Comparison of ENCODE assay signal across 20 cellular contexts in the genomic region with DNA sequence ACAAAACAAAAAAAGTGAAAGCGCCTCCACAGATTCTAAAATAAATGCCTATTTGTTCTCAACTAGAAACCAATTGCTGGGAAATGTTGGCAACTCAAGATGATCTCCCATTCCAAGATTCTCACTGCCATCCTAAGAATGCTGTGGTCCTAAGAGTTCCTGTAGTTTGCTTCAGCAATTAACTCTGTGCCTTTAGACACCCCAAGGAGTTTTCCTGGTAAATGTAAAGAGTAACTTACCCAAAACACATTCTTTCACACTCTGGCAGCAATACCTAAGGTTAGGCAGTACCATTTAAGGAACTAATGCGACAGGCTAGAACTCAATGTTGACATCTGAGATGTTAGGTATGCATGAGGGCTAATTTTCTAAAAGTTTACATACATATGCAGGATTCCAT. TPM values are rescaled to one million over a fixed set of nuclear protein-coding genes. Genes with fewer than 3 reads are reported as not detected.
DNase-seq lines count a peak whose midpoint lies in the region; ATAC-seq, FAIRE-seq and TF ChIP-seq lines count a peak whose summit lies in the region.
"Had no signal": no experiment of that assay in that cellular context is flagged by ENCODE, and none has a peak within 500 bp of the region (broad histone marks: within the 10 kb centered on the region; RNA-seq: fewer than 3 reads in every experiment).

No MANE protein-coding gene starts in this region.

- peaks cover 7% of the 10 kb centered on the region for H3K9me3 Mint-ChIP-seq in astrocyte (ENCODE audit: unreplicated experiment)

- H3K4me2 ChIP-seq in astrocyte (ENCODE audit: low read length), result no peak overlapping the region

- H3K36me3 ChIP-seq in astrocyte (ENCODE audit: insufficient read depth, low read length), result no peaks in the 10 kb centered on the region
- H3K36me3 ChIP-seq: BE2C, MG63 had no signal

- no peak overlapping the region for H3K27ac ChIP-seq in astrocyte (ENCODE audit: low read depth, low read length)

- no peaks in the 10 kb centered on the region for H3K36me3 Mint-ChIP-seq in astrocyte (ENCODE audit: low read depth, unreplicated experiment)
- H3K36me3 Mint-ChIP-seq: CD4-positive, alpha-beta memory T cell had no signal

- H3K4me3 ChIP-seq in AG04449 (ENCODE audit: low read depth, low read length) (no peak overlapping the region), astrocyte (ENCODE audit: insufficient read depth, low read depth, low read length) (no peak overlapping the region)
- H3K4me3 ChIP-seq: MG63 had no signal

- FAIRE-seq in GM18507 (lab: Jason Lieb, UNC), result peak; percentile 5
- FAIRE-seq in astrocyte (lab: Jason Lieb, UNC), result no peak
- FAIRE-seq: A204.1, HTR-8/SVneo had no signal

- CTCF ChIA-PET in AG04449 (lab: Yijun Ruan, JAX), result no interaction called here

- peak overlapping the region; percentile 42 for H3K4me3 Mint-ChIP-seq in astrocyte (ENCODE audit: unreplicated experiment)
- H3K4me3 Mint-ChIP-seq: CD4-positive, alpha-beta memory T cell had no signal

- POLR2A ChIA-PET in AG04449 (lab: Yijun Ruan, JAX), result no interaction called here

- H4K20me1 ChIP-seq in astrocyte (ENCODE audit: insufficient read depth, low read length), result no peaks in the 10 kb centered on the region

- peaks cover 7% of the 10 kb centered on the region for H3K4me1 Mint-ChIP-seq in astrocyte (ENCODE audit: low read depth, unreplicated experiment)

- no peaks in the 10 kb centered on the region for H3K9me3 ChIP-seq in astrocyte (ENCODE audit: insufficient read depth, low read depth, low read length)
- H3K9me3 ChIP-seq: BE2C, MG63 had no signal

- DNase-seq in AG04449 (ENCODE audit: low read depth, low spot score), result peak; percentile 31
- no peak for DNase-seq in GM18507 (ENCODE audit: extremely low spot score, insufficient read length, low read depth)
- no peak for DNase-seq in astrocyte (ENCODE audit: low read depth)
- peak; percentile 21 for DNase-seq in globus pallidus (ENCODE audit: low spot score)
- DNase-seq in NCI-H446 (lab: John Stamatoyannopoulos, UW), result no peak
- DNase-seq: BE2C; CD4-positive, alpha-beta memory T cell; DMS79 treated with DMSO at 0.1 percent for 48 hours; KBM-7; MG63; NCI-H1092 treated with DMSO at 0.1 percent for 48 hours; NCI-H1694 treated with DMSO at 0.1 percent for 48 hours; NCI-H510A; SIG-M5 had no signal

- no peak for ATAC-seq in GM21390 (IDR thresholded peaks at IDR 0.05; ENCODE audit: unreplicated experiment)
- ATAC-seq in GM18909 (IDR thresholded peaks at IDR 0.05; ENCODE audit: poor library complexity, unreplicated experiment), result no peak
- no peak for ATAC-seq in HG02642 (IDR thresholded peaks at IDR 0.05; ENCODE audit: poor library complexity, unreplicated experiment)
- ATAC-seq: HCT116 had no signal

- H3K79me2 ChIP-seq in astrocyte (ENCODE audit: insufficient read depth, low read length), result no peaks in the 10 kb centered on the region

- H3K27me3 Mint-ChIP-seq in astrocyte (ENCODE audit: low read depth, unreplicated experiment), result no peaks in the 10 kb centered on the region

- no peak overlapping the region for H3K27ac Mint-ChIP-seq in astrocyte (ENCODE audit: unreplicated experiment)
- H3K27ac Mint-ChIP-seq: CD4-positive, alpha-beta memory T cell had no signal

- H3K9ac ChIP-seq in astrocyte (ENCODE audit: low read length), result no peak overlapping the region

- TF ChIP-seq CTCF in AG04449 (IDR thresholded peaks at IDR 0.05; ENCODE audit: insufficient read depth, low read length, missing control alignments) (no peak), astrocyte (IDR thresholded peaks at IDR 0.05; ENCODE audit: insufficient read depth, low read depth, low read length) (no peak)

- H3K4me1 ChIP-seq in astrocyte (ENCODE audit: insufficient read depth, low read length), result no peaks in the 10 kb centered on the region
- H3K4me1 ChIP-seq: BE2C had no signal

- no peaks in the 10 kb centered on the region for H3K27me3 ChIP-seq in astrocyte (ENCODE audit: insufficient read depth, low read length)
- H3K27me3 ChIP-seq: BE2C, MG63 had no signal

- H2AFZ ChIP-seq in astrocyte (ENCODE audit: low read depth, low read length), result no peak overlapping the region

RNA-seq across cellular contexts. Expression of a gene that starts 58.8 kb away (rescaled TPM):
- 55.7 and 61.2 TPM in 2 replicates for total RNA-seq in astrocyte

Comparison
In these comparisons a context has a peak if more than half of its experiments do, and no peak if none do; other contexts are left out.
1. DNase-seq: peak in AG04449 (single experiment) and globus pallidus (single experiment); none in GM18507 (single experiment), astrocyte (single experiment) and NCI-H446 (0 of 2).